In genomic region chr1:32066489-32066873, GRCh38 we compare ENCODE assay signal across 8 cellular contexts. TPM values are rescaled to one million over a fixed set of nuclear protein-coding genes. Genes with fewer than 3 reads are reported as not detected.
A peak's percentile ranks its signal among the peaks of the same experiment; 100 is the strongest.
DNase-seq lines count a peak whose midpoint lies in the region; ATAC-seq and TF ChIP-seq lines count a peak whose summit lies in the region.

No MANE protein-coding gene starts in this region.

- H3K4me1 Mint-ChIP-seq in activated naive CD4-positive, alpha-beta T cell treated with anti-CD3 and anti-CD28 coated beads, Interleukin-2, amount 10 ng/mL, durations not matched to agents 7 days and 5 days = peaks cover 33% of the 10 kb centered on the region
- H3K4me1 Mint-ChIP-seq in natural killer cell = peaks cover 0 to 13% of the 10 kb centered on the region in 2 donors

- no peaks in the 10 kb centered on the region for H3K9me3 Mint-ChIP-seq in activated naive CD4-positive, alpha-beta T cell treated with anti-CD3 and anti-CD28 coated beads, Interleukin-2, amount 10 ng/mL, durations not matched to agents 7 days and 5 days
- no peaks in the 10 kb centered on the region for H3K9me3 Mint-ChIP-seq in natural killer cell

- peak overlapping the region; percentile 3 for H3K27ac Mint-ChIP-seq in activated naive CD4-positive, alpha-beta T cell treated with anti-CD3 and anti-CD28 coated beads, Interleukin-2, amount 10 ng/mL, durations not matched to agents 7 days and 5 days
- peak overlapping the region; percentile 64 to 76 for H3K27ac Mint-ChIP-seq in natural killer cell

- intact Hi-C loops in natural killer cell (cut with micrococcal nuclease) = no loop called here

- TF ChIP-seq CTCF in natural killer cell (IDR thresholded peaks at IDR 0.05) = no peak

- no peak overlapping the region for H3K4me3 Mint-ChIP-seq in activated naive CD4-positive, alpha-beta T cell treated with anti-CD3 and anti-CD28 coated beads, Interleukin-2, amount 10 ng/mL, durations not matched to agents 7 days and 5 days
- peak overlapping the region; percentile 40 for H3K4me3 Mint-ChIP-seq in natural killer cell

- peaks cover 10% of the 10 kb centered on the region for H3K36me3 Mint-ChIP-seq in activated naive CD4-positive, alpha-beta T cell treated with anti-CD3 and anti-CD28 coated beads, Interleukin-2, amount 10 ng/mL, durations not matched to agents 7 days and 5 days
- no peaks in the 10 kb centered on the region for H3K36me3 Mint-ChIP-seq in natural killer cell

- ATAC-seq in natural killer cell = peak; percentile 64 to 77 (median 76)
- no peak for ATAC-seq in GM19395 (IDR thresholded peaks at IDR 0.05; ENCODE audit: unreplicated experiment)
- ATAC-seq in GM19023 (IDR thresholded peaks at IDR 0.05; ENCODE audit: unreplicated experiment) = no peak

- H3K27me3 Mint-ChIP-seq in activated naive CD4-positive, alpha-beta T cell treated with anti-CD3 and anti-CD28 coated beads, Interleukin-2, amount 10 ng/mL, durations not matched to agents 7 days and 5 days = peaks cover 28% of the 10 kb centered on the region
- H3K27me3 Mint-ChIP-seq in natural killer cell (ENCODE audit: low read depth in 2 of 2) = no peaks in the 10 kb centered on the region

- CTCF ChIA-PET in activated naive CD4-positive, alpha-beta T cell treated with anti-CD3 and anti-CD28 coated beads, Interleukin-2, amount 10 ng/mL, durations not matched to agents 7 days and 5 days (lab: Charles Lee) = interaction anchor here (0.7 to 1.0 kb wide), 3 partner anchors 14 to 351 kb away, joined by 3 read pairs; no protein-coding TSS in a partner anchor

- no peak for DNase-seq in activated naive CD4-positive, alpha-beta T cell treated with anti-CD3 and anti-CD28 coated beads, Interleukin-2, amount 10 ng/mL, durations not matched to agents 7 days and 5 days
- no peak for DNase-seq in activated naive CD4-positive, alpha-beta T cell treated with anti-CD3 and anti-CD28 coated beads, Interleukin-2, amount 50 U/mL, for 16 hours
- DNase-seq in RPMI8226 (peak; percentile 98), epithelial cell of prostate (ENCODE audit: low read depth, low spot score) (peak; percentile 64), natural killer cell (no peak)
- no peak for DNase-seq in activated T-cell treated with anti-CD3 and anti-CD28 coated beads, Interleukin-2, amount 50 U/mL, for 48 hours

- peak overlapping the region; percentile 62 for H3K27ac ChIP-seq in epithelial cell of prostate

RNA-seq across cellular contexts. Expression of gene TMEM39B, which starts 6.3 kb away (rescaled TPM):
- 10 to 100 TPM; 13.3 to 17.1 (median 15.8) TPM for total RNA-seq in natural killer cell

RNA-seq across cellular contexts. Expression of gene KPNA6, which starts 41.4 kb away (rescaled TPM):
- total RNA-seq in natural killer cell = 10 to 100 TPM; 48.6 to 59.0 (median 52.8) TPM

RNA-seq across cellular contexts. Expression of gene KHDRBS1, which starts 52.8 kb away (rescaled TPM):
- total RNA-seq in natural killer cell = 100 to 1,000 TPM; 107 to 112 (median 109) TPM

Comparison
In these comparisons a context has a peak if more than half of its experiments do, and no peak if none do; other contexts are left out.
1. DNase-seq: peak in RPMI8226 (single experiment) and epithelial cell of prostate (single experiment); none in activated naive CD4-positive, alpha-beta T cell treated with anti-CD3 and anti-CD28 coated beads, Interleukin-2, amount 10 ng/mL, durations not matched to agents 7 days and 5 days (single experiment), activated naive CD4-positive, alpha-beta T cell treated with anti-CD3 and anti-CD28 coated beads, Interleukin-2, amount 50 U/mL, for 16 hours (single experiment), natural killer cell (single experiment) and activated T-cell treated with anti-CD3 and anti-CD28 coated beads, Interleukin-2, amount 50 U/mL, for 48 hours (0 of 2).
2. ATAC-seq: peak in natural killer cell (3 of 3); none in GM19395 (single experiment) and GM19023 (single experiment).